Comparison of ENCODE assay signal across 17 cellular contexts in the genomic region with DNA sequence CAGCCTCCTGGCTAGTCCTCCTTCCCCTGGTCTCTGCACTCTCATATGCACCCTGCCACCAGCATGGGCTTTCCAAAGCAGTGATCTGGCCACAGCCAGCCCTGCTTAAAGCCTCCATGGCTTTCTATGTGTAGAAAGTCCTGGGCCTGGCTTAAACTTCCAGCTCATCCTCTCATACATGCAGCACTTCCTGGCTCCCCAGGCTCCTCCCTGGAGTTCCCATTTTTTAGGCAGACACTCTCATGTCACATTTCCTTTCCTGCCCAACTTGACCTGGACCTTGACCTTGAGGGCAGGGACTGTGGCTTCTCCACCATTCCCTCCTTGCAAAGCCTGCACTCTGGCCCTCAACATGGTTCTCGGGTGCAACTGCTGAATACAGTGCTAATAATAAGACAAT.
DNase-seq lines count a peak whose midpoint lies in the region; ATAC-seq and TF ChIP-seq lines count a peak whose summit lies in the region.
"Had no signal": no experiment of that assay in that cellular context is flagged by ENCODE, and none has a peak within 500 bp of the region (broad histone marks: within the 10 kb centered on the region; RNA-seq: fewer than 3 reads in every experiment).

No MANE protein-coding gene starts in this region.

- H3K4me3 ChIP-seq in esophagus muscularis mucosa: no peak overlapping the region
- no peak overlapping the region for H3K4me3 ChIP-seq in naive thymus-derived CD4-positive, alpha-beta T cell (ENCODE audit: low read length)
- no peak overlapping the region for H3K4me3 ChIP-seq in stomach
- H3K4me3 ChIP-seq: BLaER1, K562, MG63 had no signal

- POLR2A ChIA-PET in naive thymus-derived CD4-positive, alpha-beta T cell (lab: Charles Lee): no interaction called here

- H3K27me3 Mint-ChIP-seq in stimulated activated naive CD8-positive, alpha-beta T cell treated with anti-CD3 and anti-CD28 coated beads, Interleukin-15, amount 100 ng/mL, for 72 hours: peaks cover 7% of the 10 kb centered on the region
- peaks cover 3% of the 10 kb centered on the region for H3K27me3 Mint-ChIP-seq in neural crest cell (ENCODE audit: low read depth)
- peaks cover 0 to 3% (median 0%) of the 10 kb centered on the region in 5 donors for H3K27me3 Mint-ChIP-seq in naive thymus-derived CD4-positive, alpha-beta T cell
- H3K27me3 Mint-ChIP-seq: CD4-positive, alpha-beta T cell had no signal

- TF ChIP-seq CTCF in esophagus muscularis mucosa (IDR thresholded peaks at IDR 0.05) (no peak), neural crest cell (conservative IDR thresholded peaks at IDR 0.05) (no peak), stomach (IDR thresholded peaks at IDR 0.05) (no peak)

- peaks cover 7 to 27% of the 10 kb centered on the region in 2 donors for H3K9me3 Mint-ChIP-seq in stimulated activated naive CD8-positive, alpha-beta T cell treated with anti-CD3 and anti-CD28 coated beads, Interleukin-15, amount 100 ng/mL, for 72 hours
- peaks cover 3% of the 10 kb centered on the region for H3K9me3 Mint-ChIP-seq in neural crest cell
- peaks cover 0 to 18% (median 9%) of the 10 kb centered on the region in 11 donors for H3K9me3 Mint-ChIP-seq in naive thymus-derived CD4-positive, alpha-beta T cell
- H3K9me3 Mint-ChIP-seq: CD4-positive, alpha-beta T cell had no signal

- DNase-seq in stimulated activated naive CD8-positive, alpha-beta T cell treated with anti-CD3 and anti-CD28 coated beads, Interleukin-15, amount 100 ng/mL, for 72 hours: no peak
- DNase-seq in stimulated activated naive CD8-positive, alpha-beta T cell treated with anti-CD3 and anti-CD28 coated beads, Interleukin-15, Interleukin-2, amounts not matched to agents 100 U/mL and 50 U/mL, for 24 hours: no peak
- DNase-seq in esophagus muscularis mucosa (ENCODE audit: extremely low spot score) (no peak), neural crest cell (ENCODE audit: low read depth, low spot score) (no peak), stomach (no peak)
- no peak for DNase-seq in naive thymus-derived CD4-positive, alpha-beta T cell
- DNase-seq: CD4-positive, alpha-beta T cell; MG63; NCI-H2029 treated with DMSO at 0.1 percent for 48 hours; NCI-H2227 treated with DMSO at 0.1 percent for 48 hours; NCI-H526 treated with DMSO at 0.1 percent for 48 hours; RPMI8226; SHP77 had no signal

- H3K9me3 ChIP-seq in esophagus muscularis mucosa (no peaks in the 10 kb centered on the region), stomach (peaks cover 0 to 4% (median 0%) of the 10 kb centered on the region in 4 donors)
- H3K9me3 ChIP-seq in naive thymus-derived CD4-positive, alpha-beta T cell (ENCODE audit: control insufficient read depth in 2 of 3, low read length in 3 of 3): peaks cover 0 to 9% (median 0%) of the 10 kb centered on the region in 3 experiments

- TF ChIP-seq POLR2A in esophagus muscularis mucosa (IDR thresholded peaks at IDR 0.05; ENCODE audit: low read depth) (no peak), stomach (IDR thresholded peaks at IDR 0.05) (no peak)

- H3K27ac Mint-ChIP-seq in stimulated activated naive CD8-positive, alpha-beta T cell treated with anti-CD3 and anti-CD28 coated beads, Interleukin-15, amount 100 ng/mL, for 72 hours: peak overlapping the region; percentile 2 to 20
- H3K27ac Mint-ChIP-seq in neural crest cell (ENCODE audit: unreplicated experiment): peak overlapping the region; percentile 37
- peak overlapping the region in 1 of 9 donors; percentile 83 for H3K27ac Mint-ChIP-seq in naive thymus-derived CD4-positive, alpha-beta T cell
- H3K27ac Mint-ChIP-seq: CD4-positive, alpha-beta T cell had no signal

- H3K27ac ChIP-seq in esophagus muscularis mucosa (replicated peaks in 1 of 4): peak overlapping the region in 3 of 4 donors; percentile 52 to 95 (median 94)
- no peak overlapping the region for H3K27ac ChIP-seq in naive thymus-derived CD4-positive, alpha-beta T cell (ENCODE audit: low read depth, low read length)
- no peak overlapping the region for H3K27ac ChIP-seq in stomach
- H3K27ac ChIP-seq: HL-60 had no signal

- ATAC-seq in stimulated activated naive CD8-positive, alpha-beta T cell treated with anti-CD3 and anti-CD28 coated beads, Interleukin-15, amount 100 ng/mL, for 72 hours: no peak
- ATAC-seq in stimulated activated naive CD8-positive, alpha-beta T cell treated with anti-CD3 and anti-CD28 coated beads, Interleukin-15, Interleukin-2, amounts not matched to agents 100 U/mL and 50 U/mL, for 24 hours: no peak
- ATAC-seq in naive thymus-derived CD4-positive, alpha-beta T cell: no peak
- ATAC-seq in HG03045 (IDR thresholded peaks at IDR 0.05; ENCODE audit: unreplicated experiment): no peak
- ATAC-seq: K562 had no signal

- peaks cover 0 to 50% (median 9%) of the 10 kb centered on the region in 4 donors for H3K36me3 ChIP-seq in esophagus muscularis mucosa
- H3K36me3 ChIP-seq in naive thymus-derived CD4-positive, alpha-beta T cell (ENCODE audit: control insufficient read depth in 2 of 3, insufficient read depth in 3 of 3, low read length in 3 of 3): no peaks in the 10 kb centered on the region
- peaks cover 0 to 63% (median 55%) of the 10 kb centered on the region in 4 donors for H3K36me3 ChIP-seq in stomach

- H3K36me3 Mint-ChIP-seq in neural crest cell (ENCODE audit: low read depth): peaks cover 2% of the 10 kb centered on the region
- peaks cover 0 to 10% (median 5%) of the 10 kb centered on the region in 5 donors for H3K36me3 Mint-ChIP-seq in naive thymus-derived CD4-positive, alpha-beta T cell

- intact Hi-C loops in esophagus muscularis mucosa (cut with DNase I) (no loop called here), stomach (cut with DNase I; ENCODE audit: low total_unique reads) (no loop called here)
- intact Hi-C loops in naive thymus-derived CD4-positive, alpha-beta T cell (cut with micrococcal nuclease): no loop called here

- no peaks in the 10 kb centered on the region for H3K4me1 Mint-ChIP-seq in stimulated activated naive CD8-positive, alpha-beta T cell treated with anti-CD3 and anti-CD28 coated beads, Interleukin-15, amount 100 ng/mL, for 72 hours
- H3K4me1 Mint-ChIP-seq in neural crest cell: no peaks in the 10 kb centered on the region
- peaks cover 0 to 4% (median 0%) of the 10 kb centered on the region in 7 donors for H3K4me1 Mint-ChIP-seq in naive thymus-derived CD4-positive, alpha-beta T cell

- CTCF ChIA-PET in naive thymus-derived CD4-positive, alpha-beta T cell (lab: Charles Lee): no interaction called here

- WGBS in esophagus muscularis mucosa: 91% methylated on average over 1 of the region's 1 CpG
- 86 to 97% (median 91%) methylated on average over 1 of the region's 1 CpG for WGBS in stomach, 5 donors

- no peaks in the 10 kb centered on the region for H3K27me3 ChIP-seq in esophagus muscularis mucosa
- H3K27me3 ChIP-seq in naive thymus-derived CD4-positive, alpha-beta T cell (ENCODE audit: control insufficient read depth in 2 of 2, insufficient read depth in 2 of 2, low read length in 2 of 2): no peaks in the 10 kb centered on the region
- H3K27me3 ChIP-seq in stomach: no peaks in the 10 kb centered on the region
- H3K27me3 ChIP-seq: BLaER1, MG63 had no signal

- TF ChIP-seq EP300 in esophagus muscularis mucosa (IDR thresholded peaks at IDR 0.05) (no peak), stomach (IDR thresholded peaks at IDR 0.05) (no peak)

- peaks cover 0 to 74% (median 73%) of the 10 kb centered on the region in 4 donors for H3K4me1 ChIP-seq in esophagus muscularis mucosa
- no peaks in the 10 kb centered on the region for H3K4me1 ChIP-seq in naive thymus-derived CD4-positive, alpha-beta T cell (ENCODE audit: control insufficient read depth in 2 of 2, insufficient read depth in 2 of 2, low read length in 2 of 2)
- H3K4me1 ChIP-seq in stomach: peaks cover 0 to 40% (median 5%) of the 10 kb centered on the region in 4 donors

- H3K4me3 Mint-ChIP-seq in stimulated activated naive CD8-positive, alpha-beta T cell treated with anti-CD3 and anti-CD28 coated beads, Interleukin-15, amount 100 ng/mL, for 72 hours: no peak overlapping the region
- no peak overlapping the region for H3K4me3 Mint-ChIP-seq in neural crest cell
- no peak overlapping the region for H3K4me3 Mint-ChIP-seq in naive thymus-derived CD4-positive, alpha-beta T cell
- H3K4me3 Mint-ChIP-seq: CD4-positive, alpha-beta T cell had no signal

Comparison
In these comparisons a context has a peak if more than half of its experiments do, and no peak if none do; other contexts are left out.
1. H3K27ac ChIP-seq: peak in esophagus muscularis mucosa (3 of 4); none in naive thymus-derived CD4-positive, alpha-beta T cell (single experiment) and stomach (0 of 5).